ENCODE assay signal across 9 cellular contexts in genomic region chr10:106189254-106189653, GRCh38.
DNase-seq lines count a peak whose midpoint lies in the region; ATAC-seq and TF ChIP-seq lines count a peak whose summit lies in the region.
"Had no signal": no experiment of that assay in that cellular context is flagged by ENCODE, and none has a peak within 500 bp of the region (broad histone marks: within the 10 kb centered on the region; RNA-seq: fewer than 3 reads in every experiment).

No MANE protein-coding gene starts in this region.

- peaks cover 0 to 3% (median 0%) of the 10 kb centered on the region in 5 experiments for H3K9me3 Mint-ChIP-seq in brain
- H3K9me3 Mint-ChIP-seq in neural progenitor cell, result no peaks in the 10 kb centered on the region

- no peak overlapping the region for H3K27ac ChIP-seq in neural progenitor cell

- H3K4me3 ChIP-seq in neural progenitor cell, result no peak overlapping the region

- H4K20me1 ChIP-seq in neural progenitor cell (ENCODE audit: low read depth), result no peaks in the 10 kb centered on the region

- H3K4me2 ChIP-seq in neural progenitor cell, result no peak overlapping the region

- H3K27ac Mint-ChIP-seq in brain, result no peak overlapping the region
- no peak overlapping the region for H3K27ac Mint-ChIP-seq in neural progenitor cell

- TF ChIP-seq CTCF in GM13976 (IDR thresholded peaks at IDR 0.05; ENCODE audit: borderline replicate concordance, control extremely low read depth, extremely low read depth, insufficient read depth, missing control alignments), result peak; percentile 30
- TF ChIP-seq CTCF in brain (conservative IDR thresholded peaks at IDR 0.05), result peak; percentile 48 to 75
- TF ChIP-seq CTCF in neural progenitor cell (IDR thresholded peaks at IDR 0.05), result peak; percentile 73

- H3K36me3 Mint-ChIP-seq in brain (no peaks in the 10 kb centered on the region), neural progenitor cell (no peaks in the 10 kb centered on the region)

- no peaks in the 10 kb centered on the region for H3K27me3 ChIP-seq in neural progenitor cell

- no peaks in the 10 kb centered on the region for H3K4me1 ChIP-seq in neural progenitor cell

- H3K9ac ChIP-seq in neural progenitor cell, result no peak overlapping the region

- H3K4me3 Mint-ChIP-seq in brain (no peak overlapping the region), neural progenitor cell (no peak overlapping the region)
- H3K4me3 Mint-ChIP-seq: central memory CD8-positive, alpha-beta T cell had no signal

- H3K27me3 Mint-ChIP-seq in brain, result peaks cover 13% of the 10 kb centered on the region
- H3K27me3 Mint-ChIP-seq in neural progenitor cell (ENCODE audit: insufficient read depth, low read depth), result peaks cover 2% of the 10 kb centered on the region
- H3K27me3 Mint-ChIP-seq: central memory CD8-positive, alpha-beta T cell had no signal

- H3K36me3 ChIP-seq in neural progenitor cell, result no peaks in the 10 kb centered on the region

- peak; percentile 22 for DNase-seq in AG08395 (ENCODE audit: low spot score)
- peak; percentile 12 for DNase-seq in GM13976 (ENCODE audit: low spot score)
- DNase-seq in KBM-7, result peak; percentile 16
- peak; percentile 66 for DNase-seq in neural progenitor cell (ENCODE audit: low spot score)

- H2AFZ ChIP-seq in neural progenitor cell (replicated peaks), result no peak overlapping the region

- no peaks in the 10 kb centered on the region for H3K9me3 ChIP-seq in neural progenitor cell (ENCODE audit: low read depth)

- H3K79me2 ChIP-seq in neural progenitor cell (ENCODE audit: low read depth), result no peaks in the 10 kb centered on the region

- H3K4me1 Mint-ChIP-seq in brain (no peaks in the 10 kb centered on the region), neural progenitor cell (no peaks in the 10 kb centered on the region)
- H3K4me1 Mint-ChIP-seq: central memory CD8-positive, alpha-beta T cell had no signal

- in situ Hi-C loops in GM13976 (cut with MboI; ENCODE audit: low sequenced_read_pairs, unreplicated experiment) (loop anchor here (10.0 kb wide), 1 partner anchor 234 kb away; no protein-coding TSS in a partner anchor), KBM-7 (cut with MboI; ENCODE audit: low pct_unique_long_range_greater_than_20kb, low sequenced_read_pairs) (no loop called here)

- ATAC-seq in HG03520 (IDR thresholded peaks at IDR 0.05; ENCODE audit: unreplicated experiment), result no peak
- no peak for ATAC-seq in HG03280 (IDR thresholded peaks at IDR 0.05; ENCODE audit: unreplicated experiment)
- no peak for ATAC-seq in GM21423 (IDR thresholded peaks at IDR 0.05; ENCODE audit: unreplicated experiment)

- H3F3A ChIP-seq in neural progenitor cell (ENCODE audit: low read depth), result no peaks in the 10 kb centered on the region

Comparison
In these comparisons a context has a peak if more than half of its experiments do, and no peak if none do; other contexts are left out.
1. DNase-seq: peak in every context shown above with its lines; median percentile 66 in neural progenitor cell; 22 in AG08395; 16 in KBM-7; 12 in GM13976.